In the genomic region with DNA sequence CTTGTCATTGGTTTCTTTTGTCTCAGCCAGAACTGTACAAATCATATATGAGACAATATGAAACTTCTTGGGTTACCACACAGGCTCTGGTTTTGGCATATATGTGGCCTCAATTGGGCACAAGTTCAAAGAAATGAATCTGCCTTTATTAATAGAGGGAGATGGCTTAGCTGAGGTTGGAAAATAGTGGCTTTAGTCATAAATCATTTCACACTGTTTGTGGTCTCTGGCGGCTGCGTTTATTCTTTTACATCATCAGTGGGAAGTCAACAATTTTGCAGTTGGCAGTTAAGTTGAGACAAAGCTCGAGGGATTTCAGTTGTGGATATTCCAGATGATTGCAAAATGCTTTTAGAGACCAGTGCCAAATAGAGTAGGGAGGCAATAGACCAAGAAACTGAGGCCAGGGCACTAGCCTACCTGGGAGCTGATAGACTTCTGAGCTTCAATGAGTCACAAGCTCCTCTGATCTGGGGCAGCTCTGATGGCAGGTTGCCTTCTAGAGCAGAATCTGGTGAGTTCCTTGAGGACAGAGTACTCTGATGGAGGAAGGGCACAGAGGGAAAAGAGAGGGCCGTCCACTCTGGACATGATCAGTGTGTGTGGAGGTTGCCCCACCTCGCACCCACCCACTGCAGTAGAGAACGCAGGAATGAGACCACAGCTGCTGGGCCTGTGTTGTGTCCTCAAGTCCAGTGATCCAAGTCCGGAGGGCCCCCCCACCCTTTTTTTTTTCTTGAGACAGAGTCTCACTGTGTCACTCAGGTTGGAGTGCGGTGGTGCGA, we compare ENCODE assay signal across 8 cellular contexts.
DNase-seq lines count a peak whose midpoint lies in the region; ATAC-seq lines count a peak whose summit lies in the region.

No MANE protein-coding gene starts in this region.

- DNase-seq in activated CD4-positive, CD25-positive, alpha-beta regulatory T cell treated with anti-CD3 and anti-CD28 coated beads, Interleukin-2, amount 50 U/mL, for 72 hours, result no peak
- DNase-seq in SW480 (ENCODE audit: low spot score) (peak; percentile 66), fibroblast of gingiva (ENCODE audit: low read depth) (peak; percentile 96), GM19238 (ENCODE audit: insufficient read length, low spot score) (no peak)
- DNase-seq in stimulated activated CD8-positive, alpha-beta memory T cell treated with anti-CD3 and anti-CD28 coated beads, Interleukin-4, amount 100 ng/mL, for 48 hours, result peak; percentile 43

- peak; percentile 96 for ATAC-seq in activated CD4-positive, CD25-positive, alpha-beta regulatory T cell treated with anti-CD3 and anti-CD28 coated beads, Interleukin-2, amount 50 U/mL, for 24 hours
- ATAC-seq in GM18517 (IDR thresholded peaks at IDR 0.05; ENCODE audit: unreplicated experiment) (no peak), GM19395 (IDR thresholded peaks at IDR 0.05; ENCODE audit: unreplicated experiment) (no peak)

Comparison
In these comparisons a context has a peak if more than half of its experiments do, and no peak if none do; other contexts are left out.
1. ATAC-seq: peak in activated CD4-positive, CD25-positive, alpha-beta regulatory T cell treated with anti-CD3 and anti-CD28 coated beads, Interleukin-2, amount 50 U/mL, for 24 hours (2 of 2); none in GM18517 (single experiment) and GM19395 (single experiment).
2. DNase-seq: peak in SW480 (single experiment), fibroblast of gingiva (single experiment) and stimulated activated CD8-positive, alpha-beta memory T cell treated with anti-CD3 and anti-CD28 coated beads, Interleukin-4, amount 100 ng/mL, for 48 hours (single experiment); none in activated CD4-positive, CD25-positive, alpha-beta regulatory T cell treated with anti-CD3 and anti-CD28 coated beads, Interleukin-2, amount 50 U/mL, for 72 hours (single experiment) and GM19238 (single experiment).